ENCODE assay signal across 18 cellular contexts in the genomic region with DNA sequence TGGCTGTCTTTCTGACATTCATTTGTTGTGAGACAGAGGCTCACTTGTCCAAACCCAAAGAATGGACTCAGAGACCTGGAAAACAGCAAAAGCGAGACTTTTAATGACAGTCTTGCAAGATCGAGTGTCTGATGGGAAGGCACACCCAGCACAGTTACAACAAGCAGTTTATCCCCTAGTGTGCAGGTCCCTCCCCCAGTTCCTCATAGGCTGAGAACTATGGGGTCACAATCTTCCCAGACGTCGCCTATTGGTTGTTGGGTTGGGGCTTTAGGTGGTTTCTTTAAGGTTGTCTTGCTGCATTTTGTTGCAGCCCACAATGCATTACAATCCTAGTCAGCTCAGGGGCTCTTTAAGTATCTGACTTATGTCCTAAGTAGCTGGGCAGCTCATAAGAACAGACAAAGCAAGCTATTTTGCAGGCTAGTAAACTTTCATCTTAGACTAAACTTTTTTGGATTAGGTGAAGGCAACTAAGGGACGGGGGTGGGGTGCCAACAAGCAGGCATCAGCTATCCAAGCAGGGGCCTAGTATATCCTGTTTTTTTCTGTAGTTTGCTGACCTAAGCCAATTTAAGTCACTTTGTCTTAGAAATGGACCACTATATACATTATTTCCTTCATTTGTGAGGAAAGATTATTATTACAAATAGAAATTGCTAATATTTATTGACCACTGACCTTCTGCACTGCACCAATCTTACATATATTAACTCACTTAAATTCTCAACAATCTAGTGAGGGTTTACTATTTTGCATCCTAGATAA.
"Had no signal": no experiment of that assay in that cellular context is flagged by ENCODE, and none has a peak within 500 bp of the region (broad histone marks: within the 10 kb centered on the region; RNA-seq: fewer than 3 reads in every experiment).

No MANE protein-coding gene starts in this region.

- DNase-seq: effector CD4-positive, alpha-beta T cell; endodermal cell; erythroblast; foreskin keratinocyte; left colon; left ventricle myocardium superior; mesenchymal stem cell; naive B cell; posterior cingulate gyrus; sigmoid colon; stimulated activated CD4-positive, alpha-beta T cell treated with anti-CD3 and anti-CD28 coated beads, Interleukin-12 subunit alpha, Interleukin-12 subunit beta, amount 100 ng/mL, for 4 hours; stimulated activated naive CD4-positive, alpha-beta T cell treated with Interleukin-2 at 50 U/mL for 16 hours had no signal

- H3K36me3 ChIP-seq: neutrophil, sigmoid colon, vagina had no signal

- FAIRE-seq: endothelial cell of umbilical vein had no signal

- ATAC-seq: foreskin keratinocyte, left colon, left ventricle myocardium superior had no signal

- H3K27ac ChIP-seq: coronary artery, foreskin keratinocyte, neutrophil, sigmoid colon, skin epidermis, vagina had no signal

- H3K9me3 ChIP-seq: neutrophil, sigmoid colon, vagina had no signal

- H3K4me1 ChIP-seq: foreskin keratinocyte had no signal

- H3K4me3 ChIP-seq: coronary artery, lung, sigmoid colon, skin epidermis, vagina had no signal

- H3K27me3 ChIP-seq: neutrophil, sigmoid colon, vagina had no signal
